Comparison of ENCODE assay signal across 12 cellular contexts in the genomic region with DNA sequence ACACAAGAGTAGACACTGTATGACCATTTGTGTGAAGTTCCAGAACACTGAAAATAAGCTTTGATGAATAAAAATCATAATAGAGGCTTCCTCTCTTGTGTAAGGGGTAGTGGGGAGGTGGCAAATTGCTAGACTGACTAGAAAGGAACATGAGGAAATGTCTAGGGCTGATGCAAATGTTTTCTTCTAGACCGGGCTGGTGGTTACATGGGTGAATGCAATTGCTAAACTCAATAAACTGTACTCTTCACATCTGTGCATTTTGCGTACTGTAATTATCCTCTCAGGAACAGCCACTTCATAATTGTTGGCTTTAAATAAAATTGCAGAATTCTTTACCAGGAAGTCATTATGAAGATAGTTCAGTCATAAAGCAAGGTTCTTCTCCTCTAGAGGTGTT. TPM values are rescaled to one million over a fixed set of nuclear protein-coding genes. Genes with fewer than 3 reads are reported as not detected.
DNase-seq lines count a peak whose midpoint lies in the region; ATAC-seq lines count a peak whose summit lies in the region.
"Had no signal": no experiment of that assay in that cellular context is flagged by ENCODE, and none has a peak within 500 bp of the region (broad histone marks: within the 10 kb centered on the region; RNA-seq: fewer than 3 reads in every experiment).

No MANE protein-coding gene starts in this region.

- no peaks in the 10 kb centered on the region for H3K36me3 Mint-ChIP-seq in memory B cell
- H3K36me3 Mint-ChIP-seq: activated naive CD4-positive, alpha-beta T cell treated with anti-CD3 and anti-CD28 coated beads, Interleukin-2, amount 10 ng/mL, durations not matched to agents 7 days and 5 days had no signal

- no peaks in the 10 kb centered on the region for H3K9me3 Mint-ChIP-seq in memory B cell
- H3K9me3 Mint-ChIP-seq: activated naive CD4-positive, alpha-beta T cell treated with anti-CD3 and anti-CD28 coated beads, Interleukin-2, amount 10 ng/mL, durations not matched to agents 7 days and 5 days had no signal

- intact Hi-C loops in Right ventricle myocardium inferior (cut with DNase I), result loop anchor here (10.0 kb wide), 1 partner anchor 125 kb away; no protein-coding TSS in a partner anchor

- peak overlapping the region; percentile 22 for H3K4me3 Mint-ChIP-seq in memory B cell
- H3K4me3 Mint-ChIP-seq: activated naive CD4-positive, alpha-beta T cell treated with anti-CD3 and anti-CD28 coated beads, Interleukin-2, amount 10 ng/mL, durations not matched to agents 7 days and 5 days had no signal

- peaks cover 27% of the 10 kb centered on the region for H3K4me1 Mint-ChIP-seq in memory B cell

- H3K27me3 Mint-ChIP-seq in memory B cell, result no peaks in the 10 kb centered on the region
- H3K27me3 Mint-ChIP-seq: activated naive CD4-positive, alpha-beta T cell treated with anti-CD3 and anti-CD28 coated beads, Interleukin-2, amount 10 ng/mL, durations not matched to agents 7 days and 5 days had no signal

- peak; percentile 1 for DNase-seq in NCI-H1105 treated with DMSO at 0.1 percent for 48 hours (lab: John Stamatoyannopoulos, UW)
- no peak for DNase-seq in NCI-H1105 (lab: John Stamatoyannopoulos, UW)
- DNase-seq in memory B cell (ENCODE audit: low spot score in 2 of 2), result peak; percentile 22 to 60
- no peak for DNase-seq in activated CD4-positive, alpha-beta T cell treated with anti-CD3 and anti-CD28 coated beads for 4 hours
- no peak for DNase-seq in Right ventricle myocardium inferior (ENCODE audit: missing footprints)
- no peak for DNase-seq in NCI-H146 (lab: John Stamatoyannopoulos, UW)
- DNase-seq: activated naive CD4-positive, alpha-beta T cell treated with anti-CD3 and anti-CD28 coated beads, Interleukin-2, amount 10 ng/mL, durations not matched to agents 7 days and 5 days; NCI-H226; stimulated activated CD4-positive, alpha-beta T cell treated with anti-CD3 and anti-CD28 coated beads, Interleukin-4, amount 100 ng/mL, for 24 hours had no signal

- ATAC-seq in GM21723 (IDR thresholded peaks at IDR 0.05; ENCODE audit: unreplicated experiment), result peak; percentile 64
- ATAC-seq in HG03521 (IDR thresholded peaks at IDR 0.05; ENCODE audit: unreplicated experiment), result peak; percentile 38
- ATAC-seq in memory B cell (ENCODE audit: low read depth), result peak; percentile 95
- no peak for ATAC-seq in Right ventricle myocardium inferior
- ATAC-seq: A549 had no signal

- peak overlapping the region; percentile 94 for H3K27ac Mint-ChIP-seq in memory B cell
- H3K27ac Mint-ChIP-seq: activated naive CD4-positive, alpha-beta T cell treated with anti-CD3 and anti-CD28 coated beads, Interleukin-2, amount 10 ng/mL, durations not matched to agents 7 days and 5 days had no signal

RNA-seq across cellular contexts. Expression of a gene that starts 5.2 kb away (rescaled TPM):
- 5.9 TPM for total RNA-seq in Right ventricle myocardium inferior

Comparison
In these comparisons a context has a peak if more than half of its experiments do, and no peak if none do; other contexts are left out.
1. DNase-seq: peak in NCI-H1105 treated with DMSO at 0.1 percent for 48 hours (single experiment) and memory B cell (2 of 2); none in NCI-H1105 (single experiment), activated CD4-positive, alpha-beta T cell treated with anti-CD3 and anti-CD28 coated beads for 4 hours (0 of 2), Right ventricle myocardium inferior (single experiment) and NCI-H146 (single experiment).